Comparison of ENCODE assay signal across 1 cellular context in the genomic region with DNA sequence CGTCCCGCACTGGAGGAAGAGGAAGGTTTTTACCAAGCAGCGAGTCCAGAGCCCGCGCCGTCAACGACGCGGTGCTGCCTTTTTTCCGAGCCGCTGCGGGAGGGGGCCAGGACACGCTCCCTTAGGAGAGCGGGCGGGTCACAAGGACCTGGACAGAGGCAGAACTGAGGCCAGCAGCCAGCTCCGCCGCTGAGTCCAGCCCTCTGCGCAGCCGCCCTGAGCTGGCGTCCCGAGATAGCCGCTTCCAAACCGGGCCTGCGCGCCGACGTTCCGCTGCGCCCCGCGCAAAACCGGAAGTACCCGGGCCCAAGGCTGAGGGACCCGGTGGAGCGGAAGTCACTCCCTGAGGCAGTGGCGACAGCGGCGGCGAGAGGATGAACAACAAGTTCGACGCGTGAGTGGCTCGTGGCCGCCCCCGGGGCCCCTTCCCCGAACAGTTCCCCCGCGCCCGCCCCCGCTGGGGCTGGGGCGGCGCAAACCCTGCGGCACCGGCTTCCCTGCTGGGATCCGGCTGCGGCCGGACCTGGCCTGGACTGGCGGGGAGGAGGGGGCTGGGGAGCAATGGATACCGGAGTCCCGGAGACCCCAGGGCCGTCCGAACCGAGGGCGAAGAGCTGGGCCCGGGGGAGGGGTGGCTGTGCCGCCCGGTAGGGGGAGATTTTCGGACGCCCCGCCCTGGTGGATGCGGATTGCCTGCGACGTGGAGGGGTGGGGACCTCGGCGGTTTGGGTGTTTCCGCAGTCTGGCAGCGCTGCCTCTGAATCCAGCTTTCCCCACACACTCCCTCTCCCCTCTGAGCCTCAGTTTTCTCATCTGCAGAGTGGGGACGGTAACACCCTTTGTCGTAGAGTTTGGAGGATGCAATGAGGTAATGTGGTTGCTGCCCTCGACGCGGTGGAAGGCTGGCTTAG.
TF ChIP-seq lines count a peak whose summit lies in the region.

A gene with protein sequence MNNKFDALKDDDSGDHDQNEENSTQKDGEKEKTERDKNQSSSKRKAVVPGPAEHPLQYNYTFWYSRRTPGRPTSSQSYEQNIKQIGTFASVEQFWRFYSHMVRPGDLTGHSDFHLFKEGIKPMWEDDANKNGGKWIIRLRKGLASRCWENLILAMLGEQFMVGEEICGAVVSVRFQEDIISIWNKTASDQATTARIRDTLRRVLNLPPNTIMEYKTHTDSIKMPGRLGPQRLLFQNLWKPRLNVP (plus strand): TSS at position 339 of the 911 bp plus-strand sequence. CDS start 36 bp downstream, at position 375.
A gene (minus strand): TSS at position 207 of the 911 bp plus-strand sequence. CDS start 675 bp downstream, outside the sequence.

TF ChIP-seq in HepG2, 621 proteins besides CTCF, POLR2A, EP300 and RAD21 (continued from another document and continues in another):
- TF ChIP-seq, protein P1, sequence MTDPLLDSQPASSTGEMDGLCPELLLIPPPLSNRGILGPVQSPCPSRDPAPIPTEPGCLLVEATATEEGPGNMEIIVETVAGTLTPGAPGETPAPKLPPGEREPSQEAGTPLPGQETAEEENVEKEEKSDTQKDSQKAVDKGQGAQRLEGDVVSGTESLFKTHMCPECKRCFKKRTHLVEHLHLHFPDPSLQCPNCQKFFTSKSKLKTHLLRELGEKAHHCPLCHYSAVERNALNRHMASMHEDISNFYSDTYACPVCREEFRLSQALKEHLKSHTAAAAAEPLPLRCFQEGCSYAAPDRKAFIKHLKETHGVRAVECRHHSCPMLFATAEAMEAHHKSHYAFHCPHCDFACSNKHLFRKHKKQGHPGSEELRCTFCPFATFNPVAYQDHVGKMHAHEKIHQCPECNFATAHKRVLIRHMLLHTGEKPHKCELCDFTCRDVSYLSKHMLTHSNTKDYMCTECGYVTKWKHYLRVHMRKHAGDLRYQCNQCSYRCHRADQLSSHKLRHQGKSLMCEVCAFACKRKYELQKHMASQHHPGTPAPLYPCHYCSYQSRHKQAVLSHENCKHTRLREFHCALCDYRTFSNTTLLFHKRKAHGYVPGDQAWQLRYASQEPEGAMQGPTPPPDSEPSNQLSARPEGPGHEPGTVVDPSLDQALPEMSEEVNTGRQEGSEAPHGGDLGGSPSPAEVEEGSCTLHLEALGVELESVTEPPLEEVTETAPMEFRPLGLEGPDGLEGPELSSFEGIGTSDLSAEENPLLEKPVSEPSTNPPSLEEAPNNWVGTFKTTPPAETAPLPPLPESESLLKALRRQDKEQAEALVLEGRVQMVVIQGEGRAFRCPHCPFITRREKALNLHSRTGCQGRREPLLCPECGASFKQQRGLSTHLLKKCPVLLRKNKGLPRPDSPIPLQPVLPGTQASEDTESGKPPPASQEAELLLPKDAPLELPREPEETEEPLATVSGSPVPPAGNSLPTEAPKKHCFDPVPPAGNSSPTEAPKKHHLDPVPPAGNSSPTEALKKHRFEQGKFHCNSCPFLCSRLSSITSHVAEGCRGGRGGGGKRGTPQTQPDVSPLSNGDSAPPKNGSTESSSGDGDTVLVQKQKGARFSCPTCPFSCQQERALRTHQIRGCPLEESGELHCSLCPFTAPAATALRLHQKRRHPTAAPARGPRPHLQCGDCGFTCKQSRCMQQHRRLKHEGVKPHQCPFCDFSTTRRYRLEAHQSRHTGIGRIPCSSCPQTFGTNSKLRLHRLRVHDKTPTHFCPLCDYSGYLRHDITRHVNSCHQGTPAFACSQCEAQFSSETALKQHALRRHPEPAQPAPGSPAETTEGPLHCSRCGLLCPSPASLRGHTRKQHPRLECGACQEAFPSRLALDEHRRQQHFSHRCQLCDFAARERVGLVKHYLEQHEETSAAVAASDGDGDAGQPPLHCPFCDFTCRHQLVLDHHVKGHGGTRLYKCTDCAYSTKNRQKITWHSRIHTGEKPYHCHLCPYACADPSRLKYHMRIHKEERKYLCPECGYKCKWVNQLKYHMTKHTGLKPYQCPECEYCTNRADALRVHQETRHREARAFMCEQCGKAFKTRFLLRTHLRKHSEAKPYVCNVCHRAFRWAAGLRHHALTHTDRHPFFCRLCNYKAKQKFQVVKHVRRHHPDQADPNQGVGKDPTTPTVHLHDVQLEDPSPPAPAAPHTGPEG (CRISPR knock-in tag; IDR thresholded peaks at IDR 0.05), result peak; percentile 96
- TF ChIP-seq JUN (CRISPR knock-in tag; IDR thresholded peaks at IDR 0.05) (peak; percentile 77), REL (CRISPR knock-in tag; conservative IDR thresholded peaks at IDR 0.05) (peak; percentile 99), ZNF556 (CRISPR knock-in tag; IDR thresholded peaks at IDR 0.05; ENCODE audit: borderline replicate concordance) (peak; percentile 99), U2AF1 (optimal IDR thresholded peaks at IDR 0.05; ENCODE audit: low read depth, low read length) (peak; percentile 31), FOXO1 (CRISPR knock-in tag; IDR thresholded peaks at IDR 0.05) (peak; percentile 91), ZNF101 (CRISPR knock-in tag; IDR thresholded peaks at IDR 0.05; ENCODE audit: borderline replicate concordance, low read depth) (peak; percentile 99; the same call in 1 of the 2 replicates), ZNF253 (CRISPR knock-in tag; IDR thresholded peaks at IDR 0.05; ENCODE audit: borderline replicate concordance) (peak; percentile 87; the same call in 1 of the 2 replicates), ZNF747 (CRISPR knock-in tag; IDR thresholded peaks at IDR 0.05; ENCODE audit: borderline replicate concordance) (peak; percentile 99), SMYD3 (CRISPR knock-in tag; IDR thresholded peaks at IDR 0.05) (peak; percentile 99), MIER3 (CRISPR knock-in tag; IDR thresholded peaks at IDR 0.05; ENCODE audit: borderline replicate concordance) (peak; percentile 90; the same call in 1 of the 2 replicates), ZNF772 (CRISPR knock-in tag; IDR thresholded peaks at IDR 0.05) (peak; percentile 100), FOSL1 (CRISPR knock-in tag; IDR thresholded peaks at IDR 0.05; ENCODE audit: borderline replicate concordance) (peak; percentile 57; the same call in 1 of the 2 replicates), CBX2 (IDR thresholded peaks at IDR 0.05; ENCODE audit: low read depth, low read length) (no peak), CBX2 (CRISPR knock-in tag; IDR thresholded peaks at IDR 0.05; ENCODE audit: low read depth) (peak; percentile 70; the same call in 1 of the 2 replicates), ZNF7 (CRISPR knock-in tag; IDR thresholded peaks at IDR 0.05) (no peak; the same call in 1 of the 2 replicates), EZH2 (conservative IDR thresholded peaks at IDR 0.05; ENCODE audit: low read depth, low read length) (no peak), ZNF441 (CRISPR knock-in tag; IDR thresholded peaks at IDR 0.05; ENCODE audit: borderline replicate concordance) (peak; percentile 95), ZNF792 (CRISPR knock-in tag; IDR thresholded peaks at IDR 0.05) (peak; percentile 100), ZNF205 (CRISPR knock-in tag; IDR thresholded peaks at IDR 0.05) (peak; percentile 92), ZBTB7B (CRISPR knock-in tag; IDR thresholded peaks at IDR 0.05) (peak; percentile 95), HMG20B (CRISPR knock-in tag; conservative IDR thresholded peaks at IDR 0.05) (peak; percentile 73), HNRNPL (IDR thresholded peaks at IDR 0.05; ENCODE audit: low read depth, low read length) (peak; percentile 58; the same call in 1 of the 2 replicates), SIN3A (IDR thresholded peaks at IDR 0.05; ENCODE audit: borderline replicate concordance, low read depth, low read length) (peak; percentile 85; the same call in 1 of the 2 replicates), ARHGAP35 (CRISPR knock-in tag; IDR thresholded peaks at IDR 0.05; ENCODE audit: borderline replicate concordance) (peak; percentile 89), RXRB (CRISPR knock-in tag; IDR thresholded peaks at IDR 0.05; ENCODE audit: borderline replicate concordance) (peak; percentile 90), SNAI1 (CRISPR knock-in tag; IDR thresholded peaks at IDR 0.05; ENCODE audit: borderline replicate concordance) (peak; percentile 98), SAFB2 (CRISPR knock-in tag; IDR thresholded peaks at IDR 0.05; ENCODE audit: borderline replicate concordance, low read depth) (peak; percentile 96), ATF1 (CRISPR knock-in tag; IDR thresholded peaks at IDR 0.05) (peak; percentile 78; the same call in 1 of the 2 replicates)
- TF ChIP-seq, protein P2, sequence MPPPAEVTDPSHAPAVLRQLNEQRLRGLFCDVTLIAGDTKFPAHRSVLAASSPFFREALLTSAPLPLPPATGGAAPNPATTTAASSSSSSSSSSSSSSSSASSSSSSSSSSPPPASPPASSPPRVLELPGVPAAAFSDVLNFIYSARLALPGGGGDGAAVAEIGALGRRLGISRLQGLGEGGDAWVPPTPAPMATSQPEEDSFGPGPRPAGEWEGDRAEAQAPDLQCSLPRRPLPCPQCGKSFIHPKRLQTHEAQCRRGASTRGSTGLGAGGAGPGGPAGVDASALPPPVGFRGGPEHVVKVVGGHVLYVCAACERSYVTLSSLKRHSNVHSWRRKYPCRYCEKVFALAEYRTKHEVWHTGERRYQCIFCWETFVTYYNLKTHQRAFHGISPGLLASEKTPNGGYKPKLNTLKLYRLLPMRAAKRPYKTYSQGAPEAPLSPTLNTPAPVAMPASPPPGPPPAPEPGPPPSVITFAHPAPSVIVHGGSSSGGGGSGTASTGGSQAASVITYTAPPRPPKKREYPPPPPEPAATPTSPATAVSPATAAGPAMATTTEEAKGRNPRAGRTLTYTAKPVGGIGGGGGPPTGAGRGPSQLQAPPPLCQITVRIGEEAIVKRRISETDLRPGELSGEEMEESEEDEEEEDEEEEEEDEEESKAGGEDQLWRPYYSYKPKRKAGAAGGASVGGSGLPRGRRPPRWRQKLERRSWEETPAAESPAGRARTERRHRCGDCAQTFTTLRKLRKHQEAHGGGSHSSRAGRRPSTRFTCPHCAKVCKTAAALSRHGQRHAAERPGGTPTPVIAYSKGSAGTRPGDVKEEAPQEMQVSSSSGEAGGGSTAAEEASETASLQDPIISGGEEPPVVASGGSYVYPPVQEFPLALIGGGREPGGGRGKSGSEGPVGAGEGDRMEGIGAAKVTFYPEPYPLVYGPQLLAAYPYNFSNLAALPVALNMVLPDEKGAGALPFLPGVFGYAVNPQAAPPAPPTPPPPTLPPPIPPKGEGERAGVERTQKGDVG (CRISPR knock-in tag; IDR thresholded peaks at IDR 0.05; ENCODE audit: borderline replicate concordance), result peak; percentile 94; the same call in 1 of the 2 replicates
- TF ChIP-seq, protein P3, sequence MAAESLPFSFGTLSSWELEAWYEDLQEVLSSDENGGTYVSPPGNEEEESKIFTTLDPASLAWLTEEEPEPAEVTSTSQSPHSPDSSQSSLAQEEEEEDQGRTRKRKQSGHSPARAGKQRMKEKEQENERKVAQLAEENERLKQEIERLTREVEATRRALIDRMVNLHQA (CRISPR knock-in tag; IDR thresholded peaks at IDR 0.05), result no peak
- TF ChIP-seq, protein P4, sequence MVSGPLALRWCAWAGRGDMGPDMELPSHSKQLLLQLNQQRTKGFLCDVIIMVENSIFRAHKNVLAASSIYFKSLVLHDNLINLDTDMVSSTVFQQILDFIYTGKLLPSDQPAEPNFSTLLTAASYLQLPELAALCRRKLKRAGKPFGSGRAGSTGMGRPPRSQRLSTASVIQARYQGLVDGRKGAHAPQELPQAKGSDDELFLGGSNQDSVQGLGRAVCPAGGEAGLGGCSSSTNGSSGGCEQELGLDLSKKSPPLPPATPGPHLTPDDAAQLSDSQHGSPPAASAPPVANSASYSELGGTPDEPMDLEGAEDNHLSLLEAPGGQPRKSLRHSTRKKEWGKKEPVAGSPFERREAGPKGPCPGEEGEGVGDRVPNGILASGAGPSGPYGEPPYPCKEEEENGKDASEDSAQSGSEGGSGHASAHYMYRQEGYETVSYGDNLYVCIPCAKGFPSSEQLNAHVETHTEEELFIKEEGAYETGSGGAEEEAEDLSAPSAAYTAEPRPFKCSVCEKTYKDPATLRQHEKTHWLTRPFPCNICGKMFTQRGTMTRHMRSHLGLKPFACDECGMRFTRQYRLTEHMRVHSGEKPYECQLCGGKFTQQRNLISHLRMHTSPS (CRISPR knock-in tag; IDR thresholded peaks at IDR 0.05; ENCODE audit: low read depth), result peak; percentile 77
- TF ChIP-seq, protein P5, sequence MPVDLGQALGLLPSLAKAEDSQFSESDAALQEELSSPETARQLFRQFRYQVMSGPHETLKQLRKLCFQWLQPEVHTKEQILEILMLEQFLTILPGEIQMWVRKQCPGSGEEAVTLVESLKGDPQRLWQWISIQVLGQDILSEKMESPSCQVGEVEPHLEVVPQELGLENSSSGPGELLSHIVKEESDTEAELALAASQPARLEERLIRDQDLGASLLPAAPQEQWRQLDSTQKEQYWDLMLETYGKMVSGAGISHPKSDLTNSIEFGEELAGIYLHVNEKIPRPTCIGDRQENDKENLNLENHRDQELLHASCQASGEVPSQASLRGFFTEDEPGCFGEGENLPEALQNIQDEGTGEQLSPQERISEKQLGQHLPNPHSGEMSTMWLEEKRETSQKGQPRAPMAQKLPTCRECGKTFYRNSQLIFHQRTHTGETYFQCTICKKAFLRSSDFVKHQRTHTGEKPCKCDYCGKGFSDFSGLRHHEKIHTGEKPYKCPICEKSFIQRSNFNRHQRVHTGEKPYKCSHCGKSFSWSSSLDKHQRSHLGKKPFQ (CRISPR knock-in tag; IDR thresholded peaks at IDR 0.05; ENCODE audit: insufficient replicate concordance), result peak; percentile 97
- TF ChIP-seq, protein P6, sequence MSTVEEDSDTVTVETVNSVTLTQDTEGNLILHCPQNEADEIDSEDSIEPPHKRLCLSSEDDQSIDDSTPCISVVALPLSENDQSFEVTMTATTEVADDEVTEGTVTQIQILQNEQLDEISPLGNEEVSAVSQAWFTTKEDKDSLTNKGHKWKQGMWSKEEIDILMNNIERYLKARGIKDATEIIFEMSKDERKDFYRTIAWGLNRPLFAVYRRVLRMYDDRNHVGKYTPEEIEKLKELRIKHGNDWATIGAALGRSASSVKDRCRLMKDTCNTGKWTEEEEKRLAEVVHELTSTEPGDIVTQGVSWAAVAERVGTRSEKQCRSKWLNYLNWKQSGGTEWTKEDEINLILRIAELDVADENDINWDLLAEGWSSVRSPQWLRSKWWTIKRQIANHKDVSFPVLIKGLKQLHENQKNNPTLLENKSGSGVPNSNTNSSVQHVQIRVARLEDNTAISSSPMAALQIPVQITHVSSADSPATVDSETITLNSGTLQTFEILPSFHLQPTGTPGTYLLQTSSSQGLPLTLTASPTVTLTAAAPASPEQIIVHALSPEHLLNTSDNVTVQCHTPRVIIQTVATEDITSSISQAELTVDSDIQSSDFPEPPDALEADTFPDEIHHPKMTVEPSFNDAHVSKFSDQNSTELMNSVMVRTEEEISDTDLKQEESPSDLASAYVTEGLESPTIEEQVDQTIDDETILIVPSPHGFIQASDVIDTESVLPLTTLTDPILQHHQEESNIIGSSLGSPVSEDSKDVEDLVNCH (CRISPR knock-in tag; IDR thresholded peaks at IDR 0.05), result no peak
- TF ChIP-seq, protein P7, sequence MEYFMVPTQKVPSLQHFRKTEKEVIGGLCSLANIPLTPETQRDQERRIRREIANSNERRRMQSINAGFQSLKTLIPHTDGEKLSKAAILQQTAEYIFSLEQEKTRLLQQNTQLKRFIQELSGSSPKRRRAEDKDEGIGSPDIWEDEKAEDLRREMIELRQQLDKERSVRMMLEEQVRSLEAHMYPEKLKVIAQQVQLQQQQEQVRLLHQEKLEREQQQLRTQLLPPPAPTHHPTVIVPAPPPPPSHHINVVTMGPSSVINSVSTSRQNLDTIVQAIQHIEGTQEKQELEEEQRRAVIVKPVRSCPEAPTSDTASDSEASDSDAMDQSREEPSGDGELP (IDR thresholded peaks at IDR 0.05; ENCODE audit: borderline replicate concordance, low read depth), result peak; percentile 13; the same call in 1 of the 2 replicates
- TF ChIP-seq, protein P8, sequence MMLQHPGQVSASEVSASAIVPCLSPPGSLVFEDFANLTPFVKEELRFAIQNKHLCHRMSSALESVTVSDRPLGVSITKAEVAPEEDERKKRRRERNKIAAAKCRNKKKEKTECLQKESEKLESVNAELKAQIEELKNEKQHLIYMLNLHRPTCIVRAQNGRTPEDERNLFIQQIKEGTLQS (CRISPR knock-in tag; IDR thresholded peaks at IDR 0.05), result peak; percentile 68
- TF ChIP-seq, protein P9, sequence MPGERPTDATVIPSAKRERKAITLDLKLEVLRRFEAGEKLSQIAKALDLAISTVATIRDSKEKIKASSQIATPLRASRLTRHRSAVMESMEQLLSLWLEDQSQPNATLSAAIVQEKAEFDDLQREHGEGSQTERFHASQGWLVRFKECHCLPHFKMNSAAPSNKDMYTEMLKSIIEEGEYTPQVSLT (CRISPR knock-in tag; IDR thresholded peaks at IDR 0.05; ENCODE audit: borderline replicate concordance, low read depth), result peak; percentile 98
